ENCODE assay signal across 8 cellular contexts in genomic region chrX:71283409-71284143, GRCh38. TPM values are rescaled to one million over a fixed set of nuclear protein-coding genes. Genes with fewer than 3 reads are reported as not detected.
DNase-seq lines count a peak whose midpoint lies in the region; ATAC-seq and TF ChIP-seq lines count a peak whose summit lies in the region.

TSS of gene NONO (plus strand) at chrX:71283635. CDS start at chrX:71290638, 7,003 bp downstream.

- peaks cover 3% of the 10 kb centered on the region for H3K27me3 Mint-ChIP-seq in activated T-helper 2 cell treated with anti-CD3 and anti-CD28 coated beads, Interferon-gamma antibody, Interleukin-2, Interleukin-4, amounts not matched to agents 10 μg/mL and 5 μg/mL and 100 μg/mL, durations not matched to agents 14 hours and 24 hours and 36 hours (ENCODE audit: low read depth)
- no peaks in the 10 kb centered on the region for H3K27me3 Mint-ChIP-seq in naive thymus-derived CD8-positive, alpha-beta T cell

- ATAC-seq in RWPE2 (ENCODE audit: low read depth) = peak; percentile 87
- ATAC-seq in naive thymus-derived CD8-positive, alpha-beta T cell = peak; percentile 88 to 90

- H3K9me3 ChIP-seq in RWPE2 (ENCODE audit: severe bottlenecking) = no peaks in the 10 kb centered on the region

- H3K4me3 Mint-ChIP-seq in activated T-helper 2 cell treated with anti-CD3 and anti-CD28 coated beads, Interferon-gamma antibody, Interleukin-2, Interleukin-4, amounts not matched to agents 10 μg/mL and 5 μg/mL and 100 μg/mL, durations not matched to agents 14 hours and 24 hours and 36 hours (ENCODE audit: low read depth) = peak within 1 kb of the TSS; percentile 88
- peak within 1 kb of the TSS; percentile 96 to 100 (median 99) for H3K4me3 Mint-ChIP-seq in naive thymus-derived CD8-positive, alpha-beta T cell

- peaks cover 5% of the 10 kb centered on the region for H3K4me1 ChIP-seq in RWPE2 (ENCODE audit: insufficient read depth, poor library complexity, severe bottlenecking)

- no peaks in the 10 kb centered on the region for H3K27me3 ChIP-seq in RWPE2 (ENCODE audit: insufficient read depth, poor library complexity, severe bottlenecking)

- peak within 1 kb of the TSS; percentile 70 for H3K27ac ChIP-seq in RWPE2 (ENCODE audit: poor library complexity, severe bottlenecking)

- peaks cover 34% of the 10 kb centered on the region for H3K36me3 Mint-ChIP-seq in activated T-helper 2 cell treated with anti-CD3 and anti-CD28 coated beads, Interferon-gamma antibody, Interleukin-2, Interleukin-4, amounts not matched to agents 10 μg/mL and 5 μg/mL and 100 μg/mL, durations not matched to agents 14 hours and 24 hours and 36 hours (ENCODE audit: low read depth)
- peaks cover 0 to 19% (median 0%) of the 10 kb centered on the region in 3 donors for H3K36me3 Mint-ChIP-seq in naive thymus-derived CD8-positive, alpha-beta T cell

- intact Hi-C loops in activated T-helper 2 cell treated with anti-CD3 and anti-CD28 coated beads, Interferon-gamma antibody, Interleukin-2, Interleukin-4, amounts not matched to agents 10 μg/mL and 5 μg/mL and 100 μg/mL, durations not matched to agents 14 hours and 24 hours and 36 hours (cut with micrococcal nuclease) = loop anchor here (1.0 to 5.0 kb wide), 6 partner anchors 29 to 249 kb away; partner anchors contain the start of genes IL2RG, OGT and ZMYM3

- H3K36me3 ChIP-seq in RWPE2 (ENCODE audit: low read depth) = peaks cover 36% of the 10 kb centered on the region

- DNase-seq in Daoy (ENCODE audit: low read depth) (peak; percentile 94), GOT3 (lab: John Stamatoyannopoulos, UW) (peak; percentile 62), LoVo (ENCODE audit: low spot score) (peak; percentile 93), RWPE2 (ENCODE audit: low spot score) (peak; percentile 75), fibroblast of mammary gland (ENCODE audit: low read depth) (peak; percentile 99)
- DNase-seq in activated T-helper 2 cell treated with anti-CD3 and anti-CD28 coated beads, Interferon-gamma antibody, Interleukin-2, Interleukin-4, amounts not matched to agents 10 μg/mL and 5 μg/mL and 100 μg/mL, durations not matched to agents 14 hours and 24 hours and 36 hours (ENCODE audit: low spot score) = peak; percentile 84
- peak; percentile 61 to 96 (median 86) for DNase-seq in naive thymus-derived CD8-positive, alpha-beta T cell
- peak; percentile 61 to 89 (median 87) for DNase-seq in stimulated activated naive CD4-positive, alpha-beta T cell (lab: John Stamatoyannopoulos, UW)

- H3K27ac Mint-ChIP-seq in activated T-helper 2 cell treated with anti-CD3 and anti-CD28 coated beads, Interferon-gamma antibody, Interleukin-2, Interleukin-4, amounts not matched to agents 10 μg/mL and 5 μg/mL and 100 μg/mL, durations not matched to agents 14 hours and 24 hours and 36 hours = peak within 1 kb of the TSS; percentile 100
- H3K27ac Mint-ChIP-seq in naive thymus-derived CD8-positive, alpha-beta T cell = peak within 1 kb of the TSS; percentile 99 to 100 (median 100)

- H3K9me3 Mint-ChIP-seq in activated T-helper 2 cell treated with anti-CD3 and anti-CD28 coated beads, Interferon-gamma antibody, Interleukin-2, Interleukin-4, amounts not matched to agents 10 μg/mL and 5 μg/mL and 100 μg/mL, durations not matched to agents 14 hours and 24 hours and 36 hours = no peaks in the 10 kb centered on the region
- no peaks in the 10 kb centered on the region for H3K9me3 Mint-ChIP-seq in naive thymus-derived CD8-positive, alpha-beta T cell

- H3K4me1 Mint-ChIP-seq in activated T-helper 2 cell treated with anti-CD3 and anti-CD28 coated beads, Interferon-gamma antibody, Interleukin-2, Interleukin-4, amounts not matched to agents 10 μg/mL and 5 μg/mL and 100 μg/mL, durations not matched to agents 14 hours and 24 hours and 36 hours (ENCODE audit: low read depth) = peaks cover 12% of the 10 kb centered on the region
- H3K4me1 Mint-ChIP-seq in naive thymus-derived CD8-positive, alpha-beta T cell = peaks cover 1 to 32% (median 12%) of the 10 kb centered on the region in 4 donors

- TF ChIP-seq CTCF in RWPE2 (IDR thresholded peaks at IDR 0.05; ENCODE audit: poor library complexity, severe bottlenecking) (peak; percentile 15), fibroblast of mammary gland (conservative IDR thresholded peaks at IDR 0.05; ENCODE audit: control insufficient read depth, insufficient read depth, low read depth, low read length) (no peak)

- POLR2A ChIA-PET in naive thymus-derived CD8-positive, alpha-beta T cell (lab: Charles Lee) = interaction anchor here (0.6 to 4.5 kb wide), 20 partner anchors 8 to 251 kb away, joined by 3 to 66 read pairs (median 4); partner anchors contain the start of genes TAF1 and ZMYM3

- peak within 1 kb of the TSS; percentile 48 for H3K4me3 ChIP-seq in RWPE2 (ENCODE audit: severe bottlenecking)
- peak within 1 kb of the TSS; percentile 76 for H3K4me3 ChIP-seq in fibroblast of mammary gland (ENCODE audit: control insufficient read depth, low read depth, low read length)

RNA-seq across cellular contexts. Expression of gene NONO, which starts in this region (rescaled TPM):
- 413 and 418 TPM in 2 replicates for total RNA-seq in Daoy (2014; rRNA removed; shearing (Covaris generic))
- total RNA-seq in activated T-helper 2 cell treated with anti-CD3 and anti-CD28 coated beads, Interferon-gamma antibody, Interleukin-2, Interleukin-4, amounts not matched to agents 10 μg/mL and 5 μg/mL and 100 μg/mL, durations not matched to agents 14 hours and 24 hours and 36 hours = 585 and 612 TPM in 2 replicates
- 100 to 1,000 TPM; 372 to 387 TPM for total RNA-seq in naive thymus-derived CD8-positive, alpha-beta T cell
- 100 to 1,000 TPM; 177 to 199 (median 193) TPM for polyA plus RNA-seq in naive thymus-derived CD8-positive, alpha-beta T cell

Comparison
In these comparisons a context has a peak if more than half of its experiments do, and no peak if none do; other contexts are left out.
1. Peak in every context shown above with its lines: DNase-seq, ATAC-seq, H3K4me3 ChIP-seq and H3K27ac ChIP-seq.